ENCODE assay signal across 12 cellular contexts in genomic region chr1:84435159-84435558, GRCh38. TPM values are rescaled to one million over a fixed set of nuclear protein-coding genes. Genes with fewer than 3 reads are reported as not detected.
DNase-seq lines count a peak whose midpoint lies in the region; ATAC-seq and TF ChIP-seq lines count a peak whose summit lies in the region.
"Had no signal": no experiment of that assay in that cellular context is flagged by ENCODE, and none has a peak within 500 bp of the region (broad histone marks: within the 10 kb centered on the region; RNA-seq: fewer than 3 reads in every experiment).

No MANE protein-coding gene starts in this region.

- POLR2A ChIA-PET in CD4-positive, alpha-beta T cell (lab: Charles Lee) = interaction anchor here (1.1 to 7.6 kb wide), 9 partner anchors 17 to 841 kb away, joined by 3 to 87 read pairs (median 6); partner anchors contain the start of genes BCL10, CTBS, GNG5 and PRKACB

- peaks cover 5% of the 10 kb centered on the region for H3K4me1 ChIP-seq in endocrine pancreas (ENCODE audit: control insufficient read depth, insufficient read depth, low read length)
- peaks cover 0 to 26% (median 9%) of the 10 kb centered on the region in 4 donors for H3K4me1 ChIP-seq in stomach

- no peak for DNase-seq in CD4-positive, alpha-beta T cell
- DNase-seq in HL-60 (ENCODE audit: low read depth in 1 of 2, low spot score in 1 of 2) (no peak), stomach (no peak), NCI-H510A treated with DMSO at 0.1 percent for 48 hours (lab: John Stamatoyannopoulos, UW) (no peak), NCI-H2029 treated with DMSO at 0.1 percent for 48 hours (lab: John Stamatoyannopoulos, UW) (no peak)
- DNase-seq: body of pancreas, NCI-H226 had no signal

- ATAC-seq in CD4-positive, alpha-beta T cell (ENCODE audit: poor library complexity) = peak; percentile 41
- ATAC-seq in GM18907 (IDR thresholded peaks at IDR 0.05; ENCODE audit: unreplicated experiment) (peak; percentile 52), GM21526 (IDR thresholded peaks at IDR 0.05; ENCODE audit: low FRiP score, unreplicated experiment) (no peak)
- ATAC-seq: body of pancreas had no signal

- TF ChIP-seq POLR2A in stomach (IDR thresholded peaks at IDR 0.05) = no peak

- H3K9ac ChIP-seq in endocrine pancreas (ENCODE audit: control insufficient read depth, insufficient read depth, low read length) = no peak overlapping the region

- no peaks in the 10 kb centered on the region for H3K36me3 ChIP-seq in endocrine pancreas (ENCODE audit: control insufficient read depth, insufficient read depth, low read length)
- H3K36me3 ChIP-seq in stomach = no peaks in the 10 kb centered on the region

- CTCF ChIA-PET in CD4-positive, alpha-beta T cell (lab: Charles Lee) = interaction anchor here (1.3 to 3.4 kb wide), 4 partner anchors 13 to 510 kb away, joined by 3 to 24 read pairs (median 4); partner anchors contain the start of gene PRKACB

- no peak for TF ChIP-seq CTCF in CD4-positive, alpha-beta T cell (IDR thresholded peaks at IDR 0.05)
- no peak for TF ChIP-seq CTCF in HL-60 (IDR thresholded peaks at IDR 0.05; ENCODE audit: insufficient read depth, low read length)
- TF ChIP-seq CTCF in stomach (IDR thresholded peaks at IDR 0.05) = no peak

- 0% methylated on average over 2 of the region's 2 CpGs for WGBS in stomach, 5 donors

- peak overlapping the region; percentile 33 for H3K27ac ChIP-seq in CD4-positive, alpha-beta T cell (ENCODE audit: low read depth, low read length)
- H3K27ac ChIP-seq in HL-60 (replicated peaks) = peak overlapping the region; percentile 2; the same call in 1 of the 2 replicates
- H3K27ac ChIP-seq in stomach = peak overlapping the region in 2 of 5 donors; percentile 17 to 34

- no peaks in the 10 kb centered on the region for H3K27me3 ChIP-seq in CD4-positive, alpha-beta T cell (ENCODE audit: control insufficient read depth, insufficient read depth, low read length)
- no peaks in the 10 kb centered on the region for H3K27me3 ChIP-seq in HL-60 (ENCODE audit: insufficient read depth, poor library complexity, severe bottlenecking)
- no peaks in the 10 kb centered on the region for H3K27me3 ChIP-seq in endocrine pancreas (ENCODE audit: control insufficient read depth, insufficient read depth, low read length)
- no peaks in the 10 kb centered on the region for H3K27me3 ChIP-seq in stomach
- H3K27me3 ChIP-seq: body of pancreas had no signal

- H3K4me3 Mint-ChIP-seq in CD4-positive, alpha-beta T cell = no peak overlapping the region

- H3K27me3 Mint-ChIP-seq in CD4-positive, alpha-beta T cell = no peaks in the 10 kb centered on the region

- intact Hi-C loops in CD4-positive, alpha-beta T cell (cut with DNase I, micrococcal nuclease) = loop anchor here (2.0 to 10.0 kb wide), 6 partner anchors 130 to 503 kb away; partner anchors contain the start of genes SAMD13 (in 1 of the 2) and SSX2IP (in 1 of the 2)
- intact Hi-C loops in stomach (cut with DNase I; ENCODE audit: low total_unique reads) = no loop called here

- H3K4me1 Mint-ChIP-seq in CD4-positive, alpha-beta T cell (ENCODE audit: low read depth) = peaks cover 11% of the 10 kb centered on the region

- no peak for TF ChIP-seq EP300 in stomach (IDR thresholded peaks at IDR 0.05)

- H3K9me3 Mint-ChIP-seq in CD4-positive, alpha-beta T cell = peaks cover 2% of the 10 kb centered on the region

- no peaks in the 10 kb centered on the region for H3K36me3 Mint-ChIP-seq in CD4-positive, alpha-beta T cell (ENCODE audit: low read depth)

- H3K4me3 ChIP-seq in HL-60 (replicated peaks; ENCODE audit: insufficient read depth, low read length) (no peak overlapping the region), endocrine pancreas (ENCODE audit: control insufficient read depth, insufficient read depth, low read length) (peak overlapping the region; percentile 46), stomach (no peak overlapping the region)
- H3K4me3 ChIP-seq: body of pancreas had no signal

- H3K27ac Mint-ChIP-seq in CD4-positive, alpha-beta T cell = no peak overlapping the region

- no peaks in the 10 kb centered on the region for H3K9me3 ChIP-seq in CD4-positive, alpha-beta T cell (ENCODE audit: control insufficient read depth, low read length)
- H3K9me3 ChIP-seq in endocrine pancreas (ENCODE audit: control insufficient read depth, low read length) (no peaks in the 10 kb centered on the region), stomach (peaks cover 0 to 3% (median 2%) of the 10 kb centered on the region in 4 donors)
- H3K9me3 ChIP-seq: body of pancreas had no signal

RNA-seq across cellular contexts. Expression of gene DNASE2B, which starts 36.9 kb away (rescaled TPM):
- not detected for total RNA-seq in CD4-positive, alpha-beta T cell
- total RNA-seq in stomach = not detected
- under 1 TPM; 0.20 to 0.92 (median 0.25) TPM for polyA plus RNA-seq in stomach
- total RNA-seq: body of pancreas, posterior vena cava, urinary bladder had no signal
- polyA plus RNA-seq: urinary bladder had no signal

RNA-seq across cellular contexts. Expression of gene RPF1, which starts 43.9 kb away (rescaled TPM):
- total RNA-seq in CD4-positive, alpha-beta T cell = 10 to 100 TPM; 67.6 to 69.4 TPM
- total RNA-seq in stomach = 10 to 100 TPM in 4 of 5 donors, 1 to 10 TPM in 1; 7.6 to 40.8 (median 21.9) TPM
- 10 to 100 TPM; 22.4 to 34.7 (median 29.3) TPM for polyA plus RNA-seq in stomach
